In genomic region chrX:1452497-1453389, GRCh38 we compare ENCODE assay signal across 8 cellular contexts. TPM values are rescaled to one million over a fixed set of nuclear protein-coding genes. Genes with fewer than 3 reads are reported as not detected.
DNase-seq lines count a peak whose midpoint lies in the region; ATAC-seq, FAIRE-seq and TF ChIP-seq lines count a peak whose summit lies in the region.

Gene ASMTL, minus strand, starts transcription at chrX:1452909. Its CDS starts 69 bp downstream, at chrX:1452840.

- peaks cover 22% of the 10 kb centered on the region for H3K9me3 Mint-ChIP-seq in activated naive CD8-positive, alpha-beta T cell treated with anti-CD3 and anti-CD28 coated beads, Interleukin-2, amount 50 U/mL, for 24 hours

- H3K4me1 Mint-ChIP-seq in activated naive CD8-positive, alpha-beta T cell treated with anti-CD3 and anti-CD28 coated beads, Interleukin-2, amount 50 U/mL, for 24 hours, result peaks cover 13% of the 10 kb centered on the region

- TF ChIP-seq CTCF in GM12864 (IDR thresholded peaks at IDR 0.05; ENCODE audit: low read depth, low read length, missing control alignments), result no peak

- H3K27ac ChIP-seq in rectal smooth muscle tissue (ENCODE audit: low read depth, low read length), result peak within 1 kb of the TSS; percentile 95

- intact Hi-C loops in left cardiac atrium (cut with DNase I), result loop anchor here in 1 of 2 donors (10.0 kb wide), 2 partner anchors 872 to 1142 kb away; no protein-coding TSS in a partner anchor

- H3K4me3 Mint-ChIP-seq in activated naive CD8-positive, alpha-beta T cell treated with anti-CD3 and anti-CD28 coated beads, Interleukin-2, amount 50 U/mL, for 24 hours, result peak within 1 kb of the TSS; percentile 84

- H3K4me1 ChIP-seq in rectal smooth muscle tissue (ENCODE audit: control insufficient read depth, insufficient read depth, low read length), result no peaks in the 10 kb centered on the region

- no peaks in the 10 kb centered on the region for H3K27me3 Mint-ChIP-seq in activated naive CD8-positive, alpha-beta T cell treated with anti-CD3 and anti-CD28 coated beads, Interleukin-2, amount 50 U/mL, for 24 hours

- ATAC-seq in HG02642 (IDR thresholded peaks at IDR 0.05; ENCODE audit: poor library complexity, unreplicated experiment) (peak; percentile 67), left cardiac atrium (peak; percentile 93 to 94)
- ATAC-seq in activated naive CD8-positive, alpha-beta T cell treated with anti-CD3 and anti-CD28 coated beads, Interleukin-2, amount 50 U/mL, for 24 hours, result peak; percentile 80

- H3K27me3 ChIP-seq in rectal smooth muscle tissue (ENCODE audit: control insufficient read depth, insufficient read depth, low read length), result no peaks in the 10 kb centered on the region

- H3K9ac ChIP-seq in rectal smooth muscle tissue (ENCODE audit: low read length), result peak within 1 kb of the TSS; percentile 73

- H3K27ac Mint-ChIP-seq in activated naive CD8-positive, alpha-beta T cell treated with anti-CD3 and anti-CD28 coated beads, Interleukin-2, amount 50 U/mL, for 24 hours, result peak within 1 kb of the TSS; percentile 60

- peak; percentile 90 for DNase-seq in GM12864 (ENCODE audit: low read depth)
- DNase-seq in RCC 7860 (ENCODE audit: low spot score), result peak; percentile 99
- peak; percentile 100 for DNase-seq in activated naive CD8-positive, alpha-beta T cell treated with anti-CD3 and anti-CD28 coated beads, Interleukin-2, amount 50 U/mL, for 24 hours
- peak; percentile 100 for DNase-seq in left cardiac atrium
- no peak for DNase-seq in GOT3 (lab: John Stamatoyannopoulos, UW)
- no peak for DNase-seq in NCI-H82 (lab: John Stamatoyannopoulos, UW)

- FAIRE-seq in RCC 7860 (lab: Jason Lieb, UNC), result peak; percentile 83

- peaks cover 2% of the 10 kb centered on the region for H3K36me3 ChIP-seq in rectal smooth muscle tissue (ENCODE audit: control insufficient read depth, insufficient read depth, low read length)

- peak within 1 kb of the TSS; percentile 79 for H3K4me3 ChIP-seq in GM12864 (ENCODE audit: low read depth, low read length)
- peak within 1 kb of the TSS; percentile 92 for H3K4me3 ChIP-seq in rectal smooth muscle tissue (ENCODE audit: low read length)

- peaks cover 23% of the 10 kb centered on the region for H3K36me3 Mint-ChIP-seq in activated naive CD8-positive, alpha-beta T cell treated with anti-CD3 and anti-CD28 coated beads, Interleukin-2, amount 50 U/mL, for 24 hours (ENCODE audit: low read depth)

RNA-seq across cellular contexts. Expression of gene ASMTL, which starts in this region (rescaled TPM):
- 10 to 100 TPM; 26.4 to 27.7 TPM for total RNA-seq in left cardiac atrium

Comparison
In these comparisons a context has a peak if more than half of its experiments do, and no peak if none do; other contexts are left out.
1. DNase-seq: peak in GM12864 (single experiment), RCC 7860 (single experiment), activated naive CD8-positive, alpha-beta T cell treated with anti-CD3 and anti-CD28 coated beads, Interleukin-2, amount 50 U/mL, for 24 hours (single experiment) and left cardiac atrium (single experiment); none in GOT3 (single experiment) and NCI-H82 (single experiment).
2. Peak in every context shown above with its lines, with median percentiles within 50 percentile points of each other: ATAC-seq.